Comparison of ENCODE assay signal across 17 cellular contexts in the genomic region with DNA sequence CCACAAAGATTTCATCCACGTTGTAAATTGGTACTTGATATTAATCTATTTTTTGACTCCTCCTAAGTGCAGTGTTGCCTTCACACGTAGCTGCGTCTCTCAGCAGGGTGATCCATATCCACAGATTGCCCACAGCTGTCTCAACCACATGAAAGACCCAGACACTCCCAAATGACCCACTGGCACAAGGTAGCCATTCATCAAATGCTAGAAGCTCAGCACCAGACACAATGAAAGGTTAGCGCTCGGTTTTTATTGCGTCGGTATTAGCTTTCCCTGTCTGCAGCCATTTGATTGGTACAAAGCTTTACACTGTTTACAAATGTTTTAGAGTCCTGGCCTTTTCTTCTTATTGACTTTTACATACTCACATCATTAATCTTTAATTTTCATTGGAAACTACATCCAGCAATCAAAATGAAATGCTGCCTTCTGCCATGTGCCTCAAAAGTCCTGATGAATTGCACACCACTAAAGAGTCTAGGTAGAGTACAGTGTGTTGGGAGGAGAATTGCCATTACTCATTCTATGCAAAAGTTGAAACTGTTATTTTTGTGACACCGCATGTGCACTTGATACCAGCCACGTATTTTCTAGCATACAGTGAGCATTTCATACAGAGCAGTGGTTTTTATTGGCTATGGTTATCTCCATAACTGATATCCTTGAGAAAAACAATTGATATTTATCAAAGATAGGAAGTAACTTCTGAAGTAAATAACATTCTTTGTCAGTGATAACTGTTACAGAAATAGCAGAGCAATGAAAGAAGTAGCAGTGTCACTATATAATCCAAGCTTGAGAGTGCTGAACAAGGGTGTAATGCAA.
DNase-seq lines count a peak whose midpoint lies in the region; TF ChIP-seq lines count a peak whose summit lies in the region.
"Had no signal": no experiment of that assay in that cellular context is flagged by ENCODE, and none has a peak within 500 bp of the region (broad histone marks: within the 10 kb centered on the region; RNA-seq: fewer than 3 reads in every experiment).

No MANE protein-coding gene starts in this region.

- H3K4me1 ChIP-seq in endodermal cell (ENCODE audit: control insufficient read depth, insufficient read depth, low read length) (no peaks in the 10 kb centered on the region), smooth muscle cell (ENCODE audit: low read depth) (peaks cover 5% of the 10 kb centered on the region)

- no peaks in the 10 kb centered on the region for H3K9me3 Mint-ChIP-seq in endodermal cell
- H3K9me3 Mint-ChIP-seq: CD4-positive, alpha-beta memory T cell had no signal

- no peak overlapping the region for H3K4me3 Mint-ChIP-seq in endodermal cell
- H3K4me3 Mint-ChIP-seq: CD4-positive, alpha-beta memory T cell had no signal

- no peak overlapping the region for H2AFZ ChIP-seq in smooth muscle cell (ENCODE audit: low read depth)
- H2AFZ ChIP-seq: GM23248 had no signal

- peak in 2 of 3 experiments; percentile 48 to 83 for DNase-seq in NCI-H1417 (lab: John Stamatoyannopoulos, UW)
- no peak for DNase-seq in NCI-H1417 treated with DMSO at 0.1 percent for 48 hours (lab: John Stamatoyannopoulos, UW)
- peak; percentile 65 for DNase-seq in NCI-H748 (lab: John Stamatoyannopoulos, UW; ENCODE audit: unreplicated experiment)
- DNase-seq in endodermal cell = no peak
- no peak for DNase-seq in smooth muscle cell (lab: John Stamatoyannopoulos, UW; ENCODE audit: unreplicated experiment)
- no peak for DNase-seq in stimulated activated CD4-positive, alpha-beta T cell treated with anti-CD3 and anti-CD28 coated beads, Interleukin-4, amount 100 ng/mL, for 4 hours
- DNase-seq in LoVo (ENCODE audit: low spot score) = no peak
- no peak for DNase-seq in DMS79 (lab: John Stamatoyannopoulos, UW)
- DNase-seq: CD4-positive, alpha-beta memory T cell; GDM1; GM23248; KG1; NCI-H1694; NCI-H2171 treated with DMSO at 0.1 percent for 48 hours; NCI-H510A treated with DMSO at 0.1 percent for 48 hours; SHP77 treated with DMSO at 0.1 percent for 48 hours had no signal

- no peaks in the 10 kb centered on the region for H3K4me1 Mint-ChIP-seq in endodermal cell
- H3K4me1 Mint-ChIP-seq: CD4-positive, alpha-beta memory T cell had no signal

- H3K36me3 ChIP-seq in endodermal cell (ENCODE audit: control insufficient read depth, insufficient read depth, low read length) = no peaks in the 10 kb centered on the region
- H3K36me3 ChIP-seq in smooth muscle cell (ENCODE audit: low read depth) = no peaks in the 10 kb centered on the region

- H3K27ac ChIP-seq in endodermal cell (ENCODE audit: low read depth, low read length) (peak overlapping the region; percentile 60), smooth muscle cell (ENCODE audit: low read depth) (no peak overlapping the region)
- H3K27ac ChIP-seq: 22Rv1, GM23248 had no signal

- no peaks in the 10 kb centered on the region for H3K9me3 ChIP-seq in endodermal cell (ENCODE audit: control insufficient read depth, low read length)
- no peaks in the 10 kb centered on the region for H3K9me3 ChIP-seq in smooth muscle cell (replicated peaks; ENCODE audit: low read depth)

- no peaks in the 10 kb centered on the region for H4K20me1 ChIP-seq in smooth muscle cell (ENCODE audit: low read depth)

- WGBS in endodermal cell (ENCODE audit: insufficient coverage in 1 of 2, insufficient read length in 1 of 2), 2 experiments = 83 to 95% methylated on average over 6 to 9 of the region's 9 CpGs
- WGBS in smooth muscle cell (ENCODE audit: low lambda C conversion rate) = 67% methylated on average over 9 of the region's 9 CpGs

- H3K79me2 ChIP-seq in smooth muscle cell (ENCODE audit: low read depth) = no peaks in the 10 kb centered on the region

- H3K4me2 ChIP-seq in smooth muscle cell = peak overlapping the region; percentile 9

- H3K36me3 Mint-ChIP-seq in endodermal cell (ENCODE audit: low read depth) = no peaks in the 10 kb centered on the region
- H3K36me3 Mint-ChIP-seq: CD4-positive, alpha-beta memory T cell had no signal

- no peak overlapping the region for H3K9ac ChIP-seq in endodermal cell (ENCODE audit: extremely low read depth, low read length, poor library complexity, severe bottlenecking)
- no peak overlapping the region for H3K9ac ChIP-seq in smooth muscle cell (ENCODE audit: low read depth)
- H3K9ac ChIP-seq: GM23248 had no signal

- no peaks in the 10 kb centered on the region for H3K27me3 ChIP-seq in endodermal cell (ENCODE audit: control insufficient read depth, insufficient read depth, low read length, poor library complexity, severe bottlenecking)
- no peaks in the 10 kb centered on the region for H3K27me3 ChIP-seq in smooth muscle cell (ENCODE audit: low read depth)

- TF ChIP-seq CTCF in endodermal cell (conservative IDR thresholded peaks at IDR 0.05) = no peak
- no peak for TF ChIP-seq CTCF in smooth muscle cell (IDR thresholded peaks at IDR 0.05; ENCODE audit: borderline replicate concordance, insufficient read depth, poor library complexity, severe bottlenecking)

- no peaks in the 10 kb centered on the region for H3K27me3 Mint-ChIP-seq in endodermal cell (ENCODE audit: insufficient read depth)

- no peaks in the 10 kb centered on the region for H3F3A ChIP-seq in smooth muscle cell (ENCODE audit: low read depth)

- H3K27ac Mint-ChIP-seq in endodermal cell = no peak overlapping the region
- H3K27ac Mint-ChIP-seq: CD4-positive, alpha-beta memory T cell had no signal

- H3K4me3 ChIP-seq in endodermal cell (ENCODE audit: low read length) (no peak overlapping the region), smooth muscle cell (no peak overlapping the region)
- H3K4me3 ChIP-seq: GM23248 had no signal

Comparison
In these comparisons a context has a peak if more than half of its experiments do, and no peak if none do; other contexts are left out.
1. DNase-seq: peak in NCI-H1417 (2 of 3) and NCI-H748 (single experiment); none in NCI-H1417 treated with DMSO at 0.1 percent for 48 hours (single experiment), endodermal cell (single experiment), smooth muscle cell (single experiment), stimulated activated CD4-positive, alpha-beta T cell treated with anti-CD3 and anti-CD28 coated beads, Interleukin-4, amount 100 ng/mL, for 4 hours (0 of 2), LoVo (single experiment) and DMS79 (single experiment).